ENCODE assay signal across 18 cellular contexts in the genomic region with DNA sequence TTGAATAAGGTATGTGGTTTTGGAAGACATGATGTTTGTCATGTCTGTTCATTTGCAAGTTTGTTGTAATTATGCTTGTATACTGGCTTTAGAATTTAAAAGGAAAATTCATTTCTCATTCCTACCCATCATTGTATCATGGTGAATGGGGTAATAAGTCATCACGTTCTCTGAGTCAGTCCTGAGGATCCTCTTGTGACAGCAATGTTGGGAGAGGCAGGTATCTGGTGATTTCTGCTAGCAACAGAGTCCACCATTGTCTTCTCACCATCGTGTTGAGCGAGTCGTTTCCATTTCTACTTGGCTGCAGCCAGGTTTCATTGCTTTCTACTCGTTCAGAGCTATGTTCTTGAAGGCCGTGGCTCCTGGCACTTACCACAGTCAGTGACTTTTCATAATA.
"Had no signal": no experiment of that assay in that cellular context is flagged by ENCODE, and none has a peak within 500 bp of the region (broad histone marks: within the 10 kb centered on the region; RNA-seq: fewer than 3 reads in every experiment).

No MANE protein-coding gene starts in this region.

- H3K27me3 ChIP-seq: adrenal gland, dorsolateral prefrontal cortex, right atrium auricular region had no signal

- H3K27ac ChIP-seq: adrenal gland, dorsolateral prefrontal cortex, left ventricle myocardium inferior, right atrium auricular region, skin epidermis, thoracic aorta had no signal

- H3K4me3 ChIP-seq: adrenal gland, dorsolateral prefrontal cortex, left ventricle myocardium inferior, right atrium auricular region, skin epidermis, thoracic aorta had no signal

- H3K9me3 ChIP-seq: adrenal gland, left ventricle myocardium inferior, right atrium auricular region, thoracic aorta had no signal

- H3K36me3 ChIP-seq: adrenal gland, left ventricle myocardium inferior, right atrium auricular region, thoracic aorta had no signal

- DNase-seq: activated CD4-positive, alpha-beta T cell treated with anti-CD3 and anti-CD28 coated beads, Interleukin-2, amount 50 U/mL, for 4 hours; activated CD8-positive, alpha-beta memory T cell treated with anti-CD3 and anti-CD28 coated beads, Interleukin-2, amount 10 ng/mL, durations not matched to agents 7 days and 5 days; activated naive CD4-positive, alpha-beta T cell treated with anti-CD3 and anti-CD28 coated beads, Interleukin-2, amount 10 ng/mL, durations not matched to agents 7 days and 5 days; activated T-cell treated with anti-CD3 and anti-CD28 coated beads, Interleukin-2, amount 50 U/mL, for 1 hour; adrenal gland; dorsolateral prefrontal cortex; kidney; left ventricle myocardium inferior; nucleus accumbens; stimulated activated CD4-positive, alpha-beta T cell treated with anti-CD3 and anti-CD28 coated beads, Interleukin-4, amount 100 ng/mL, for 4 hours; stimulated activated CD8-positive, alpha-beta memory T cell treated with anti-CD3 and anti-CD28 coated beads, Interleukin-4, amount 100 ng/mL, for 48 hours; T-cell; T1000 had no signal

- ATAC-seq: activated CD4-positive, CD25-positive, alpha-beta regulatory T cell treated with anti-CD3 and anti-CD28 coated beads, Interleukin-2, amount 50 U/mL, for 24 hours; activated CD8-positive, alpha-beta memory T cell treated with anti-CD3 and anti-CD28 coated beads, Interleukin-2, amount 10 ng/mL, durations not matched to agents 7 days and 5 days; esophagus mucosa; T-cell had no signal
